ENCODE assay signal across 1 cellular context in the genomic region with DNA sequence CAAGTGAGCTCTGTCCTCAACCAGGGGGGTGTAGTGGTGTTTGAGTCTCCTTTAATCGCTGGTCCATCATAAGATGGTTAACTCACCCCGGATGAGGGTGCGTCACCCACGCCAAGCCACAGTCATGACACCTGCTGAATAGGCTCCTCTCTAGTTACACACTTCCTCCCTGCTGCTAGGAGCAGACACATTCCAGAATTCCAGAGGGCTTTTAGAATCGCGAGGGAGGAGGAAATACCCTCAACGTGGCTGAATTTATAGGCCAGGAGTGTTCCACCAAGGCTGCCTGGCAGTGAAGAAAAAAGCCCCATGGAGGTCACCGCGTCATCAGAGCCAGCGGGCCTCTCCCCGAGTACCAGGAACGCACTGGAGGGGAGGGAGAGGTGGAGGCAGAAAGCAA.
TF ChIP-seq lines count a peak whose summit lies in the region.

No MANE protein-coding gene starts in this region.

TF ChIP-seq in H1, 55 proteins besides CTCF, POLR2A, EP300 and RAD21 (continued from another document):
- no peak for TF ChIP-seq CHD7 (IDR thresholded peaks at IDR 0.05; ENCODE audit: insufficient replicate concordance, low read length)
- TF ChIP-seq USF2 (IDR thresholded peaks at IDR 0.05; ENCODE audit: low read length), result no peak
- TF ChIP-seq SP1 (IDR thresholded peaks at IDR 0.05; ENCODE audit: low read depth, low read length), result no peak
- no peak for TF ChIP-seq POU5F1 (IDR thresholded peaks at IDR 0.05; ENCODE audit: low read depth, low read length)
- TF ChIP-seq CBX8 (IDR thresholded peaks at IDR 0.05; ENCODE audit: borderline replicate concordance, low read depth, low read length), result no peak
- TF ChIP-seq SP2 (IDR thresholded peaks at IDR 0.05; ENCODE audit: low read length), result no peak
- TF ChIP-seq RBBP5 (IDR thresholded peaks at IDR 0.05; ENCODE audit: borderline replicate concordance, low read depth, low read length), result no peak
- no peak for TF ChIP-seq E2F6 (IDR thresholded peaks at IDR 0.05)
- TF ChIP-seq, protein P1, sequence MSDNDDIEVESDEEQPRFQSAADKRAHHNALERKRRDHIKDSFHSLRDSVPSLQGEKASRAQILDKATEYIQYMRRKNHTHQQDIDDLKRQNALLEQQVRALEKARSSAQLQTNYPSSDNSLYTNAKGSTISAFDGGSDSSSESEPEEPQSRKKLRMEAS (IDR thresholded peaks at IDR 0.05), result no peak
- TF ChIP-seq NANOG (IDR thresholded peaks at IDR 0.05; ENCODE audit: insufficient read depth, low read depth, low read length, poor library complexity, severe bottlenecking), result no peak
- TF ChIP-seq TAF1 (IDR thresholded peaks at IDR 0.05; ENCODE audit: low read depth, low read length), result no peak
- no peak for TF ChIP-seq ATF3 (IDR thresholded peaks at IDR 0.05; ENCODE audit: insufficient read depth, low read depth, low read length)
- TF ChIP-seq SUZ12 (IDR thresholded peaks at IDR 0.05; ENCODE audit: low read length), result no peak
